ENCODE assay signal across 8 cellular contexts in the genomic region with DNA sequence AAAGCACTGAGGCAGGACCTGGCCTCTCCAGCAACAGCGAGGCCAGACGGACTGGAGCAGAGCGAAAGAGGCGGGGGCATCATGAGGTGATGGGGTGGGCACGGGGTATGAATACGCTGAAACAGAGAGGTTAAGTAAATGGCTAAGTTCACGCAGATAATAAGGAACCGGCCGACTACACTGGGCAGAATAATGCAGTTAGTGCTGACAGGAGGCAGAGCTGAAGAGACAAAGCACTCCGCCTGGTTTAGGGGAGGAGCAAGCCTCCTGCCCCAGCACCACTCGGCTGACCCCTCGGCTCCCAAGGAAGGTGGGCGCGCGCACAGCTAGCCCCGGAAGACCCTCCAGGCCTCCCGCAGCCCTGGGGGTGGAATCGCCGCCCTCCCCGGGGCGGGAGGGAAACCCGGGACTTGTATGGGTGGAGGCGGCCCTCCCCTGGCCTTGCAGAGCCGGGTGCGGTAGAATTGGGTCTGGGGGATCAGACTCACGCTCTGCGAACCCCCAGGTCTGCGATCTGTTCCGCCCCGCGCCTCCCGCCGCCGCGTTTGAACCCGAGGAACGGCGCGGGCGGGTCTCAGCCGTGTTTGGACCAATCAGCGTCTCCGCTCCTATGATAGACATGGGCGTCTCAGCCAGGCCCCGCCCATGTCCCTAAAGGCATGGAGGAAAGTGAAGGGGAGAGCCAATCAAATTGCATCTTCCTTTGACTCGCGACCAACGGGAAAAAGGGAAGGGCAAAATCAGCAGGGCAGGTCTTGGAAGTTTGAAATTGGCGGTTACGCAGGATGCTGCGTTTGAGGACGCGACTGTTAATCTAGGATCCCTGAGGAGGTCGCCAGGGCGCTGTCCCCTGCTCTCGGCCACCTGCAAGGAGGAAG. TPM values are rescaled to one million over a fixed set of nuclear protein-coding genes. Genes with fewer than 3 reads are reported as not detected.
A peak's percentile ranks its signal among the peaks of the same experiment; 100 is the strongest.
DNase-seq lines count a peak whose midpoint lies in the region; ATAC-seq and TF ChIP-seq lines count a peak whose summit lies in the region.

A gene with protein sequence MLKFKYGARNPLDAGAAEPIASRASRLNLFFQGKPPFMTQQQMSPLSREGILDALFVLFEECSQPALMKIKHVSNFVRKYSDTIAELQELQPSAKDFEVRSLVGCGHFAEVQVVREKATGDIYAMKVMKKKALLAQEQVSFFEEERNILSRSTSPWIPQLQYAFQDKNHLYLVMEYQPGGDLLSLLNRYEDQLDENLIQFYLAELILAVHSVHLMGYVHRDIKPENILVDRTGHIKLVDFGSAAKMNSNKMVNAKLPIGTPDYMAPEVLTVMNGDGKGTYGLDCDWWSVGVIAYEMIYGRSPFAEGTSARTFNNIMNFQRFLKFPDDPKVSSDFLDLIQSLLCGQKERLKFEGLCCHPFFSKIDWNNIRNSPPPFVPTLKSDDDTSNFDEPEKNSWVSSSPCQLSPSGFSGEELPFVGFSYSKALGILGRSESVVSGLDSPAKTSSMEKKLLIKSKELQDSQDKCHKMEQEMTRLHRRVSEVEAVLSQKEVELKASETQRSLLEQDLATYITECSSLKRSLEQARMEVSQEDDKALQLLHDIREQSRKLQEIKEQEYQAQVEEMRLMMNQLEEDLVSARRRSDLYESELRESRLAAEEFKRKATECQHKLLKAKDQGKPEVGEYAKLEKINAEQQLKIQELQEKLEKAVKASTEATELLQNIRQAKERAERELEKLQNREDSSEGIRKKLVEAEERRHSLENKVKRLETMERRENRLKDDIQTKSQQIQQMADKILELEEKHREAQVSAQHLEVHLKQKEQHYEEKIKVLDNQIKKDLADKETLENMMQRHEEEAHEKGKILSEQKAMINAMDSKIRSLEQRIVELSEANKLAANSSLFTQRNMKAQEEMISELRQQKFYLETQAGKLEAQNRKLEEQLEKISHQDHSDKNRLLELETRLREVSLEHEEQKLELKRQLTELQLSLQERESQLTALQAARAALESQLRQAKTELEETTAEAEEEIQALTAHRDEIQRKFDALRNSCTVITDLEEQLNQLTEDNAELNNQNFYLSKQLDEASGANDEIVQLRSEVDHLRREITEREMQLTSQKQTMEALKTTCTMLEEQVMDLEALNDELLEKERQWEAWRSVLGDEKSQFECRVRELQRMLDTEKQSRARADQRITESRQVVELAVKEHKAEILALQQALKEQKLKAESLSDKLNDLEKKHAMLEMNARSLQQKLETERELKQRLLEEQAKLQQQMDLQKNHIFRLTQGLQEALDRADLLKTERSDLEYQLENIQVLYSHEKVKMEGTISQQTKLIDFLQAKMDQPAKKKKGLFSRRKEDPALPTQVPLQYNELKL (N-terminal part only) (minus strand): TSS at position 560 of the 878 bp plus-strand sequence. CDS start 1,152 bp downstream, outside the sequence.

- TF ChIP-seq RAD21 in Ishikawa (IDR thresholded peaks at IDR 0.05; ENCODE audit: low read depth), result no peak

- ATAC-seq in GM21619 (IDR thresholded peaks at IDR 0.05; ENCODE audit: unreplicated experiment), result peak; percentile 99

- TF ChIP-seq EP300 in Ishikawa (IDR thresholded peaks at IDR 0.05; ENCODE audit: borderline replicate concordance), result no peak

- no peak for TF ChIP-seq CTCF in epithelial cell of proximal tubule (conservative IDR thresholded peaks at IDR 0.05; ENCODE audit: low read depth, low read length)

- peak within 1 kb of the TSS; percentile 100 for H3K4me3 ChIP-seq in epithelial cell of proximal tubule (ENCODE audit: low read depth, low read length)

- DNase-seq in DMS153 treated with DMSO at 0.1 percent for 48 hours (lab: John Stamatoyannopoulos, UW; ENCODE audit: unreplicated experiment), result peak; percentile 94
- DNase-seq in OCI-M2 (lab: John Stamatoyannopoulos, UW; ENCODE audit: unreplicated experiment), result peak; percentile 36
- DNase-seq in activated T-cell treated with anti-CD3 and anti-CD28 coated beads for 24 hours (ENCODE audit: low read depth), result peak; percentile 85
- peak; percentile 60 for DNase-seq in epithelial cell of proximal tubule (ENCODE audit: low read depth)
- DNase-seq in mucosa of gallbladder (ENCODE audit: low spot score), result peak; percentile 92
- DNase-seq in stimulated activated CD8-positive, alpha-beta memory T cell treated with anti-CD3 and anti-CD28 coated beads, Interleukin-4, amount 100 ng/mL, for 24 hours (ENCODE audit: low read depth), result peak; percentile 79

TF ChIP-seq in Ishikawa, 13 proteins besides CTCF, POLR2A, EP300 and RAD21:
- TF ChIP-seq CEBPB (IDR thresholded peaks at IDR 0.05), result no peak
- no peak for TF ChIP-seq TCF12 (IDR thresholded peaks at IDR 0.05; ENCODE audit: low read depth)
- TF ChIP-seq YY1 (IDR thresholded peaks at IDR 0.05; ENCODE audit: low read depth), result no peak
- TF ChIP-seq NFIC (IDR thresholded peaks at IDR 0.05), result no peak
- peak; percentile 91 for TF ChIP-seq ZBTB7A (IDR thresholded peaks at IDR 0.05; ENCODE audit: low read depth)
- TF ChIP-seq, protein P1, sequence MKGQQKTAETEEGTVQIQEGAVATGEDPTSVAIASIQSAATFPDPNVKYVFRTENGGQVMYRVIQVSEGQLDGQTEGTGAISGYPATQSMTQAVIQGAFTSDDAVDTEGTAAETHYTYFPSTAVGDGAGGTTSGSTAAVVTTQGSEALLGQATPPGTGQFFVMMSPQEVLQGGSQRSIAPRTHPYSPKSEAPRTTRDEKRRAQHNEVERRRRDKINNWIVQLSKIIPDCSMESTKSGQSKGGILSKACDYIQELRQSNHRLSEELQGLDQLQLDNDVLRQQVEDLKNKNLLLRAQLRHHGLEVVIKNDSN (IDR thresholded peaks at IDR 0.05), result no peak
- TF ChIP-seq, protein P2, sequence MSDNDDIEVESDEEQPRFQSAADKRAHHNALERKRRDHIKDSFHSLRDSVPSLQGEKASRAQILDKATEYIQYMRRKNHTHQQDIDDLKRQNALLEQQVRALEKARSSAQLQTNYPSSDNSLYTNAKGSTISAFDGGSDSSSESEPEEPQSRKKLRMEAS (IDR thresholded peaks at IDR 0.05), result no peak; the same call in 1 of the 2 replicates
- TF ChIP-seq TEAD4 (IDR thresholded peaks at IDR 0.05), result no peak
- peak; percentile 77 for TF ChIP-seq FOXM1 (IDR thresholded peaks at IDR 0.05; ENCODE audit: borderline replicate concordance, low read depth)
- peak; percentile 39; the same call in 1 of the 2 replicates for TF ChIP-seq TAF1 (IDR thresholded peaks at IDR 0.05; ENCODE audit: low read depth)
- TF ChIP-seq, protein P3, sequence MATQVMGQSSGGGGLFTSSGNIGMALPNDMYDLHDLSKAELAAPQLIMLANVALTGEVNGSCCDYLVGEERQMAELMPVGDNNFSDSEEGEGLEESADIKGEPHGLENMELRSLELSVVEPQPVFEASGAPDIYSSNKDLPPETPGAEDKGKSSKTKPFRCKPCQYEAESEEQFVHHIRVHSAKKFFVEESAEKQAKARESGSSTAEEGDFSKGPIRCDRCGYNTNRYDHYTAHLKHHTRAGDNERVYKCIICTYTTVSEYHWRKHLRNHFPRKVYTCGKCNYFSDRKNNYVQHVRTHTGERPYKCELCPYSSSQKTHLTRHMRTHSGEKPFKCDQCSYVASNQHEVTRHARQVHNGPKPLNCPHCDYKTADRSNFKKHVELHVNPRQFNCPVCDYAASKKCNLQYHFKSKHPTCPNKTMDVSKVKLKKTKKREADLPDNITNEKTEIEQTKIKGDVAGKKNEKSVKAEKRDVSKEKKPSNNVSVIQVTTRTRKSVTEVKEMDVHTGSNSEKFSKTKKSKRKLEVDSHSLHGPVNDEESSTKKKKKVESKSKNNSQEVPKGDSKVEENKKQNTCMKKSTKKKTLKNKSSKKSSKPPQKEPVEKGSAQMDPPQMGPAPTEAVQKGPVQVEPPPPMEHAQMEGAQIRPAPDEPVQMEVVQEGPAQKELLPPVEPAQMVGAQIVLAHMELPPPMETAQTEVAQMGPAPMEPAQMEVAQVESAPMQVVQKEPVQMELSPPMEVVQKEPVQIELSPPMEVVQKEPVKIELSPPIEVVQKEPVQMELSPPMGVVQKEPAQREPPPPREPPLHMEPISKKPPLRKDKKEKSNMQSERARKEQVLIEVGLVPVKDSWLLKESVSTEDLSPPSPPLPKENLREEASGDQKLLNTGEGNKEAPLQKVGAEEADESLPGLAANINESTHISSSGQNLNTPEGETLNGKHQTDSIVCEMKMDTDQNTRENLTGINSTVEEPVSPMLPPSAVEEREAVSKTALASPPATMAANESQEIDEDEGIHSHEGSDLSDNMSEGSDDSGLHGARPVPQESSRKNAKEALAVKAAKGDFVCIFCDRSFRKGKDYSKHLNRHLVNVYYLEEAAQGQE (IDR thresholded peaks at IDR 0.05; ENCODE audit: low read depth), result no peak
- 0 out of 2 replicates have a peak, but pooled peaks have one; percentile 24 for TF ChIP-seq CREB1 (IDR thresholded peaks at IDR 0.05; ENCODE audit: low read depth)
- no peak for TF ChIP-seq EGR1 (IDR thresholded peaks at IDR 0.05)

RNA-seq across cellular contexts. Expression of the gene that starts here (rescaled TPM):
- 26.5 and 28.1 TPM in 2 replicates for total RNA-seq in epithelial cell of proximal tubule
- total RNA-seq in mucosa of gallbladder, result 4.4 TPM

Comparison
In these comparisons a context has a peak if more than half of its experiments do, and no peak if none do; other contexts are left out.
1. Peak in every context shown above with its lines: DNase-seq, ATAC-seq and H3K4me3 ChIP-seq.
2. DNase-seq: peak in every context shown above with its lines; median percentile 94 in DMS153 treated with DMSO at 0.1 percent for 48 hours; 92 in mucosa of gallbladder; 85 in activated T-cell treated with anti-CD3 and anti-CD28 coated beads for 24 hours; 79 in stimulated activated CD8-positive, alpha-beta memory T cell treated with anti-CD3 and anti-CD28 coated beads, Interleukin-4, amount 100 ng/mL, for 24 hours; 60 in epithelial cell of proximal tubule; 36 in OCI-M2.